ENCODE assay signal across 9 cellular contexts in genomic region chr9:20552874-20553624, GRCh38.
A peak's percentile ranks its signal among the peaks of the same experiment; 100 is the strongest.
DNase-seq lines count a peak whose midpoint lies in the region; ATAC-seq and TF ChIP-seq lines count a peak whose summit lies in the region.
"Had no signal": no experiment of that assay in that cellular context is flagged by ENCODE, and none has a peak within 500 bp of the region (broad histone marks: within the 10 kb centered on the region; RNA-seq: fewer than 3 reads in every experiment).

No MANE protein-coding gene starts in this region.

- no peak overlapping the region for H3K27ac Mint-ChIP-seq in osteocyte (ENCODE audit: unreplicated experiment)
- H3K27ac Mint-ChIP-seq: memory B cell had no signal

- peak; percentile 49 for ATAC-seq in GM18498 (IDR thresholded peaks at IDR 0.05; ENCODE audit: unreplicated experiment)
- peak; percentile 38 for ATAC-seq in HG02884 (IDR thresholded peaks at IDR 0.05; ENCODE audit: unreplicated experiment)

- peak; percentile 46 for TF ChIP-seq CTCF in osteocyte (IDR thresholded peaks at IDR 0.05)

- intact Hi-C loops in head of caudate nucleus (cut with DNase I), result no loop called here

- peaks cover 36% of the 10 kb centered on the region for H3K4me1 Mint-ChIP-seq in osteocyte (ENCODE audit: unreplicated experiment)
- H3K4me1 Mint-ChIP-seq: memory B cell had no signal

- peaks cover 2% of the 10 kb centered on the region for H3K36me3 Mint-ChIP-seq in osteocyte (ENCODE audit: unreplicated experiment)
- H3K36me3 Mint-ChIP-seq: memory B cell had no signal

- H3K4me3 Mint-ChIP-seq in osteocyte (ENCODE audit: unreplicated experiment), result no peak overlapping the region
- H3K4me3 Mint-ChIP-seq: memory B cell had no signal

- H3K27me3 Mint-ChIP-seq in osteocyte (ENCODE audit: unreplicated experiment), result no peaks in the 10 kb centered on the region

- DNase-seq in amniotic epithelial cell (ENCODE audit: low read depth) (peak; percentile 36), osteocyte (ENCODE audit: extremely low spot score, unreplicated experiment) (no peak), head of caudate nucleus (no peak), epidermal melanocyte (ENCODE audit: insufficient read length, low spot score) (no peak), germinal center (ENCODE audit: low spot score) (no peak), UCSD-AML1 (lab: John Stamatoyannopoulos, UW; ENCODE audit: unreplicated experiment) (no peak)

- H3K9me3 Mint-ChIP-seq in osteocyte (ENCODE audit: unreplicated experiment), result no peaks in the 10 kb centered on the region
- H3K9me3 Mint-ChIP-seq: memory B cell had no signal
